In the genomic region with DNA sequence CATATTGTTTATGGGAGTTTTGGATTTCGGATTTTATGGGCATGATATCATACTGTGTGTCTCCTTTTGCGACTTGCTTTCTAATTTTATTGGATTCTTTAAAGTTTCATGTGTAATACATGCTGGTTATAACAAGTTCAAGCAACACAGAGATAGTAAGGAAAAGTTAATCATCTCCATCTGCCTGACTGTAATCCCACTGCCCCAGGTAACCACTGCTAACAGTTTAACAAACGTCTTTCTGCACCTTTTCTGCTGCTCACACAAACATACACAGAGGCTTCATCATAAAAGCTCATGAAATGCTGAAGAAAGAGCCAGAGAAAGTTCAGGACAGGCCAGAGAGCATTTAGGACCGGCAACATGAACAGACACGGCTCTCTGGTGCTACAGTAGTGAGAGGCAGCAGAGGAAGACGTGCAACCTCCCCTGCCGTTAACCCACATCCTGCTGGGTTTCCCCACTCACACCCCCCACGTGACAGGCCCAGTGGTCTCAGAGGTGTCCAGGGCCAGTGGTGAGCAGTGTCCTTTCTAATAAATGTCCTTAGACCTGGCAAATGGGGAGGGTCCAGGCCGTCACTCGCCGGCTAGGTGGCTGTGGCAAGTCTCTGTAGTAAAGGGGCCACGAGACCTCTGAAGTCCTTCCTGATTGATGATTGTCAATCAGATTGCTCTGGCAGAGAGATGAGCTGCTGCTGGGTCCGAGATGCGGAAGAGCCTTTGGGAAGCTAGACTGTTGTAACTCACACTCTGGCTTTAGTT, we compare ENCODE assay signal across 8 cellular contexts. TPM values are rescaled to one million over a fixed set of nuclear protein-coding genes. Genes with fewer than 3 reads are reported as not detected.
DNase-seq lines count a peak whose midpoint lies in the region; ATAC-seq, FAIRE-seq and TF ChIP-seq lines count a peak whose summit lies in the region.

No MANE protein-coding gene starts in this region.

- peaks cover 37 to 48% of the 10 kb centered on the region in 2 experiments for H3K27me3 ChIP-seq in K562 (ENCODE audit: control insufficient read depth in 2 of 2, insufficient read depth in 2 of 2, low read length in 2 of 2)

- TF ChIP-seq POLR2A in K562 (conservative IDR thresholded peaks at IDR 0.05) (no peak), H54 (IDR thresholded peaks at IDR 0.05; ENCODE audit: low read depth, low read length) (no peak), erythroblast (IDR thresholded peaks at IDR 0.05; ENCODE audit: low read length) (no peak)

- H3K4me2 ChIP-seq in K562 (ENCODE audit: insufficient read depth, low read length), result no peak overlapping the region

- H3K27me3 Mint-ChIP-seq in T-helper 17 cell, result peaks cover 5% of the 10 kb centered on the region

- H3K36me3 Mint-ChIP-seq in T-helper 17 cell (ENCODE audit: low read depth), result peaks cover 2% of the 10 kb centered on the region

- CTCF ChIA-PET in K562 (lab: Yijun Ruan, JAX; ENCODE audit: low intra/inter-chr PET ratio), result no interaction called here

- no peaks in the 10 kb centered on the region for H4K20me1 ChIP-seq in K562 (replicated peaks; ENCODE audit: control insufficient read depth, insufficient read depth, low read length)

- H3K27ac ChIP-seq in K562 (ENCODE audit: extremely low read depth, low read depth, low read length), result no peak overlapping the region

- WGBS in K562 (ENCODE audit: insufficient coverage, low coverage, missing lambda C conversion rate), result 2% methylated on average over 14 of the region's 14 CpGs

- peaks cover 34% of the 10 kb centered on the region for H3K4me1 Mint-ChIP-seq in T-helper 17 cell

- TF ChIP-seq CTCF in K562 (IDR thresholded peaks at IDR 0.05 in 2 of 3, conservative IDR thresholded peaks at IDR 0.05 in 1 of 3; ENCODE audit: insufficient read depth in 2 of 3, low read depth in 1 of 3, low read length in 3 of 3), result no peak

- peak overlapping the region; percentile 92 for H3K27ac Mint-ChIP-seq in T-helper 17 cell

- intact Hi-C loops in K562 (cut with micrococcal nuclease), result no loop called here

- H3K9me3 ChIP-seq in T-helper 17 cell (ENCODE audit: control insufficient read depth, low read length, poor library complexity, severe bottlenecking), result no peaks in the 10 kb centered on the region
- no peaks in the 10 kb centered on the region for H3K9me3 ChIP-seq in K562 (replicated peaks; ENCODE audit: control insufficient read depth, insufficient read depth, low read depth, low read length)

- H3K4me3 ChIP-seq in K562, result no peak overlapping the region

- no peak for TF ChIP-seq RAD21 in K562 (CRISPR knock-in tag; conservative IDR thresholded peaks at IDR 0.05 in 1 of 2, IDR thresholded peaks at IDR 0.05 in 1 of 2)

- H2AFZ ChIP-seq in K562 (ENCODE audit: low read depth, low read length), result peak overlapping the region; percentile 22; the same call in 1 of the 2 replicates

- in situ Hi-C loops in K562 (cut with MboI), result no loop called here

- peak overlapping the region; percentile 85 for H3K4me3 Mint-ChIP-seq in T-helper 17 cell

- ATAC-seq in GM19025 (IDR thresholded peaks at IDR 0.05; ENCODE audit: low read depth, unreplicated experiment) (peak; percentile 90), HG03066 (IDR thresholded peaks at IDR 0.05; ENCODE audit: low read depth, unreplicated experiment) (peak; percentile 93), T-helper 17 cell (peak; percentile 92), K562 (peak; percentile 51)

- TF ChIP-seq EP300 in K562 (IDR thresholded peaks at IDR 0.05; ENCODE audit: low read length), result 0 out of 2 replicates have a peak, but pooled peaks have one; percentile 10

- no peak for FAIRE-seq in K562 (lab: Jason Lieb, UNC)
- FAIRE-seq in H54 (lab: Jason Lieb, UNC), result no peak

- H3K79me2 ChIP-seq in K562 (ENCODE audit: control insufficient read depth, insufficient read depth, low read length), result no peaks in the 10 kb centered on the region

- DNase-seq in T-helper 17 cell (peak in 2 of 3 donors; percentile 8 to 16), K562 (ENCODE audit: extremely low read depth in 1 of 4, low spot score in 3 of 4) (no peak), H54 (ENCODE audit: insufficient read length, low spot score) (no peak), NCI-H1417 treated with DMSO at 0.1 percent for 48 hours (lab: John Stamatoyannopoulos, UW) (no peak), erythroblast (lab: John Stamatoyannopoulos, UW) (no peak)
- DNase-seq in stimulated activated CD4-positive, alpha-beta T cell treated with anti-CD3 and anti-CD28 coated beads, Interleukin-2, amount 100 ng/mL, for 4 hours (ENCODE audit: low read depth), result peak; percentile 25

- H3K9ac ChIP-seq in K562 (ENCODE audit: insufficient read depth in 1 of 2, low read depth in 2 of 2, low read length in 2 of 2), result no peak overlapping the region

- BruUV-seq in K562 (replicated peaks; lab: Mats Ljungman, UMichigan), result no TSS peak

- no peaks in the 10 kb centered on the region for H3K9me1 ChIP-seq in K562 (ENCODE audit: control insufficient read depth, insufficient read depth, low read length)

- POLR2A ChIA-PET in K562 (lab: Yijun Ruan, JAX), result interaction anchor here (1.0 to 1.8 kb wide), 3 partner anchors 8 to 22 kb away, joined by 3 to 5 read pairs (median 3); no protein-coding TSS in a partner anchor

- H3K4me1 ChIP-seq in K562 (replicated peaks in 1 of 2; ENCODE audit: control insufficient read depth in 2 of 2, insufficient read depth in 2 of 2, low read length in 2 of 2), result no peaks in the 10 kb centered on the region; a peak in 1 of 5 replicates

- H3K36me3 ChIP-seq in K562 (ENCODE audit: control insufficient read depth, insufficient read depth, low read length), result no peaks in the 10 kb centered on the region

TF ChIP-seq in K562, 482 proteins besides CTCF, POLR2A, EP300 and RAD21 (continues in another document):
- TF ChIP-seq TFE3 (CRISPR knock-in tag; IDR thresholded peaks at IDR 0.05) (peak; percentile 50), NR1H2 (CRISPR knock-in tag; IDR thresholded peaks at IDR 0.05) (no peak), PHB (CRISPR knock-in tag; IDR thresholded peaks at IDR 0.05) (no peak), ETV1 (tag; conservative IDR thresholded peaks at IDR 0.05; ENCODE audit: low read depth) (peak; percentile 65), PML (IDR thresholded peaks at IDR 0.05; ENCODE audit: low read length) (no peak), NR2C1 (IDR thresholded peaks at IDR 0.05) (no peak), NR2C1 (tag; IDR thresholded peaks at IDR 0.05) (no peak), ZBED1 (IDR thresholded peaks at IDR 0.05) (no peak), ZNF583 (CRISPR knock-in tag; IDR thresholded peaks at IDR 0.05) (no peak), ZNF589 (CRISPR knock-in tag; IDR thresholded peaks at IDR 0.05; ENCODE audit: low read depth) (0 out of 2 replicates have a peak, but pooled peaks have one; percentile 67), MAZ (CRISPR knock-in tag; conservative IDR thresholded peaks at IDR 0.05 in 1 of 2, IDR thresholded peaks at IDR 0.05 in 1 of 2) (0 out of 4 replicates have a peak, but pooled peaks of 1 of the 2 experiments have one; percentile 38)
- TF ChIP-seq, protein P1, sequence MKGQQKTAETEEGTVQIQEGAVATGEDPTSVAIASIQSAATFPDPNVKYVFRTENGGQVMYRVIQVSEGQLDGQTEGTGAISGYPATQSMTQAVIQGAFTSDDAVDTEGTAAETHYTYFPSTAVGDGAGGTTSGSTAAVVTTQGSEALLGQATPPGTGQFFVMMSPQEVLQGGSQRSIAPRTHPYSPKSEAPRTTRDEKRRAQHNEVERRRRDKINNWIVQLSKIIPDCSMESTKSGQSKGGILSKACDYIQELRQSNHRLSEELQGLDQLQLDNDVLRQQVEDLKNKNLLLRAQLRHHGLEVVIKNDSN (CRISPR knock-in tag; IDR thresholded peaks at IDR 0.05), result peak; percentile 75

RNA-seq across cellular contexts. Expression of gene SLC1A4, which starts 43.0 kb away (rescaled TPM):
- total RNA-seq in T-helper 17 cell, result 1 to 10 TPM; 1.7 to 8.0 TPM
- total RNA-seq in K562 (2011; cell fraction: chromatin; rRNA removed; ENCODE audit: low replicate concordance), result 17.5 and 18.4 TPM in 2 replicates
- total RNA-seq in K562 (2011; cell fraction: nucleolus; rRNA removed), result 26.2 and 28.7 TPM in 2 replicates
- total RNA-seq in K562 (2011; cell fraction: nucleoplasm; rRNA removed), result 23.0 and 27.7 TPM in 2 replicates
- 13.9 TPM in 2 replicates for total RNA-seq in K562 (2014; rRNA removed)
- 10.9 and 11.5 TPM in 2 replicates for total RNA-seq in K562 (2014; rRNA removed; fragmentation: Illumina TruSeq; extraction: Trizol)
- total RNA-seq in K562 (2015; rRNA removed; fragmentation: Illumina TruSeq; extraction: Trizol), result 4.4 and 4.6 TPM in 2 replicates
- 18.5 and 24.0 TPM in 2 replicates for total RNA-seq in K562 (2021)
- polyA plus RNA-seq in K562 (2011; rRNA removed), result 6.9 and 13.4 TPM in 2 replicates
- polyA plus RNA-seq in K562 (2011; cell fraction: cytosol; rRNA removed), result 7.5 and 14.3 TPM in 2 replicates
- 11.3 and 11.9 TPM in 2 replicates for polyA plus RNA-seq in K562 (2011; cell fraction: nucleus; rRNA removed)
- 8.3 and 42.0 TPM in 2 replicates for polyA plus RNA-seq in K562 (2012)
- polyA plus RNA-seq in K562 (2014; fragmentation: Illumina TruSeq; extraction: Trizol), result 16.4 and 18.0 TPM in 2 replicates
- polyA plus RNA-seq in K562 (2014; fragmentation: Nextera tagmentation; extraction: Ambion mirVana), result 1 to 10 TPM; 5.0 to 6.8 TPM
- 9.8 and 11.6 TPM in 2 replicates for polyA plus RNA-seq in K562 (2014; rRNA removed)
- polyA minus RNA-seq in K562 (2011; rRNA and poly(A)+ RNA removed), result 14.3 and 23.1 TPM in 2 replicates
- polyA minus RNA-seq in K562 (2011; cell fraction: cytosol; rRNA and poly(A)+ RNA removed), result 10.3 and 18.3 TPM in 2 replicates
- 4.3 and 8.0 TPM in 2 replicates for polyA minus RNA-seq in K562 (2011; cell fraction: nucleus; rRNA and poly(A)+ RNA removed)

Comparison
In these comparisons a context has a peak if more than half of its experiments do, and no peak if none do; other contexts are left out.
1. DNase-seq: peak in T-helper 17 cell (2 of 3) and stimulated activated CD4-positive, alpha-beta T cell treated with anti-CD3 and anti-CD28 coated beads, Interleukin-2, amount 100 ng/mL, for 4 hours (single experiment); none in K562 (0 of 4), H54 (single experiment), NCI-H1417 treated with DMSO at 0.1 percent for 48 hours (single experiment) and erythroblast (0 of 2).
2. Peak in every context shown above with its lines, with median percentiles within 50 percentile points of each other: ATAC-seq.